Comparison of ENCODE assay signal across 1 cellular context in the genomic region with DNA sequence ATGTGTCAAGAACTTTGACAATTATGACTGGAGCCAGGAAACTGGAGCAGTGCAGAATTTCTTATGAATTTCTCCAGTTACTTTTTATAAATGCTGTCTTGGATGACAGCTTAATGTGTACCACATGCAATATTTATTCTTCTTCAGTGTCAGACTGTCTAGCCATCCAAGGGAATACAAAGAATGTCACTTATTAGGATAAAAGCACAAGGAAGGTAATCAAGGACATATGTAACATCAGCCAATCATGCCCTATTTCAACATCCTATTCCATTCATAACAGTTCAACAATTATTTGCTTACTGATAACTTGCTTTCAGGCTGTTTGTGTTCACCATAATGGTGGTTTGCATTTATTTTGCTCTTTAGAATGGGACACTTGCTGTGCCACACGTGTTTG.
A peak's percentile ranks its signal among the peaks of the same experiment; 100 is the strongest.
TF ChIP-seq lines count a peak whose summit lies in the region.

No MANE protein-coding gene starts in this region.

TF ChIP-seq in HepG2, 621 proteins besides CTCF, POLR2A, EP300 and RAD21 (continued from another document):
- TF ChIP-seq, protein P1, sequence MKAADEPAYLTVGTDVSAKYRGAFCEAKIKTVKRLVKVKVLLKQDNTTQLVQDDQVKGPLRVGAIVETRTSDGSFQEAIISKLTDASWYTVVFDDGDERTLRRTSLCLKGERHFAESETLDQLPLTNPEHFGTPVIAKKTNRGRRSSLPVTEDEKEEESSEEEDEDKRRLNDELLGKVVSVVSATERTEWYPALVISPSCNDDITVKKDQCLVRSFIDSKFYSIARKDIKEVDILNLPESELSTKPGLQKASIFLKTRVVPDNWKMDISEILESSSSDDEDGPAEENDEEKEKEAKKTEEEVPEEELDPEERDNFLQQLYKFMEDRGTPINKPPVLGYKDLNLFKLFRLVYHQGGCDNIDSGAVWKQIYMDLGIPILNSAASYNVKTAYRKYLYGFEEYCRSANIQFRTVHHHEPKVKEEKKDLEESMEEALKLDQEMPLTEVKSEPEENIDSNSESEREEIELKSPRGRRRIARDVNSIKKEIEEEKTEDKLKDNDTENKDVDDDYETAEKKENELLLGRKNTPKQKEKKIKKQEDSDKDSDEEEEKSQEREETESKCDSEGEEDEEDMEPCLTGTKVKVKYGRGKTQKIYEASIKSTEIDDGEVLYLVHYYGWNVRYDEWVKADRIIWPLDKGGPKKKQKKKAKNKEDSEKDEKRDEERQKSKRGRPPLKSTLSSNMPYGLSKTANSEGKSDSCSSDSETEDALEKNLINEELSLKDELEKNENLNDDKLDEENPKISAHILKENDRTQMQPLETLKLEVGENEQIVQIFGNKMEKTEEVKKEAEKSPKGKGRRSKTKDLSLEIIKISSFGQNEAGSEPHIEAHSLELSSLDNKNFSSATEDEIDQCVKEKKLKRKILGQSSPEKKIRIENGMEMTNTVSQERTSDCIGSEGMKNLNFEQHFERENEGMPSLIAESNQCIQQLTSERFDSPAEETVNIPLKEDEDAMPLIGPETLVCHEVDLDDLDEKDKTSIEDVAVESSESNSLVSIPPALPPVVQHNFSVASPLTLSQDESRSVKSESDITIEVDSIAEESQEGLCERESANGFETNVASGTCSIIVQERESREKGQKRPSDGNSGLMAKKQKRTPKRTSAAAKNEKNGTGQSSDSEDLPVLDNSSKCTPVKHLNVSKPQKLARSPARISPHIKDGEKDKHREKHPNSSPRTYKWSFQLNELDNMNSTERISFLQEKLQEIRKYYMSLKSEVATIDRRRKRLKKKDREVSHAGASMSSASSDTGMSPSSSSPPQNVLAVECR (CRISPR knock-in tag; IDR thresholded peaks at IDR 0.05; ENCODE audit: borderline replicate concordance), result no peak
- TF ChIP-seq ZNF816 (CRISPR knock-in tag; IDR thresholded peaks at IDR 0.05; ENCODE audit: borderline replicate concordance) (no peak), ZFYVE20 (CRISPR knock-in tag; IDR thresholded peaks at IDR 0.05; ENCODE audit: borderline replicate concordance, low read depth) (no peak), RORA (CRISPR knock-in tag; IDR thresholded peaks at IDR 0.05) (no peak), MTA3 (CRISPR knock-in tag; IDR thresholded peaks at IDR 0.05) (no peak), ZFP41 (CRISPR knock-in tag; IDR thresholded peaks at IDR 0.05; ENCODE audit: borderline replicate concordance) (no peak), SOX6 (IDR thresholded peaks at IDR 0.05) (no peak), SOX6 (CRISPR knock-in tag; IDR thresholded peaks at IDR 0.05) (peak; percentile 62; the same call in 1 of the 2 replicates), ZNF44 (CRISPR knock-in tag; IDR thresholded peaks at IDR 0.05) (no peak), SAP130 (CRISPR knock-in tag; IDR thresholded peaks at IDR 0.05; ENCODE audit: low read depth) (0 out of 2 replicates have a peak, but pooled peaks have one; percentile 17), ZNF3 (CRISPR knock-in tag; IDR thresholded peaks at IDR 0.05) (no peak), SKI (IDR thresholded peaks at IDR 0.05; ENCODE audit: partially characterized antibody) (peak; percentile 32), FOXA3 (CRISPR knock-in tag; IDR thresholded peaks at IDR 0.05) (peak; percentile 37; the same call in 1 of the 2 replicates)
- TF ChIP-seq, protein P2, sequence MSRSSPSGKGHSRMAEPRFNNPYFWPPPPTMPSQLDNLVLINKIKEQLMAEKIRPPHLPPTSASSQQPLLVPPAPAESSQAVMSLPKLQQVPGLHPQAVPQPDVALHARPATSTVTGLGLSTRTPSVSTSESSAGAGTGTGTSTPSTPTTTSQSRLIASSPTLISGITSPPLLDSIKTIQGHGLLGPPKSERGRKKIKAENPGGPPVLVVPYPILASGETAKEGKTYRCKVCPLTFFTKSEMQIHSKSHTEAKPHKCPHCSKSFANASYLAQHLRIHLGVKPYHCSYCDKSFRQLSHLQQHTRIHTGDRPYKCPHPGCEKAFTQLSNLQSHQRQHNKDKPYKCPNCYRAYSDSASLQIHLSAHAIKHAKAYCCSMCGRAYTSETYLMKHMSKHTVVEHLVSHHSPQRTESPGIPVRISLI (CRISPR knock-in tag; IDR thresholded peaks at IDR 0.05; ENCODE audit: borderline replicate concordance), result no peak
- TF ChIP-seq, protein P3, sequence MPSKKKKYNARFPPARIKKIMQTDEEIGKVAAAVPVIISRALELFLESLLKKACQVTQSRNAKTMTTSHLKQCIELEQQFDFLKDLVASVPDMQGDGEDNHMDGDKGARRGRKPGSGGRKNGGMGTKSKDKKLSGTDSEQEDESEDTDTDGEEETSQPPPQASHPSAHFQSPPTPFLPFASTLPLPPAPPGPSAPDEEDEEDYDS (CRISPR knock-in tag; IDR thresholded peaks at IDR 0.05), result no peak
